ENCODE assay signal across 8 cellular contexts in the genomic region with DNA sequence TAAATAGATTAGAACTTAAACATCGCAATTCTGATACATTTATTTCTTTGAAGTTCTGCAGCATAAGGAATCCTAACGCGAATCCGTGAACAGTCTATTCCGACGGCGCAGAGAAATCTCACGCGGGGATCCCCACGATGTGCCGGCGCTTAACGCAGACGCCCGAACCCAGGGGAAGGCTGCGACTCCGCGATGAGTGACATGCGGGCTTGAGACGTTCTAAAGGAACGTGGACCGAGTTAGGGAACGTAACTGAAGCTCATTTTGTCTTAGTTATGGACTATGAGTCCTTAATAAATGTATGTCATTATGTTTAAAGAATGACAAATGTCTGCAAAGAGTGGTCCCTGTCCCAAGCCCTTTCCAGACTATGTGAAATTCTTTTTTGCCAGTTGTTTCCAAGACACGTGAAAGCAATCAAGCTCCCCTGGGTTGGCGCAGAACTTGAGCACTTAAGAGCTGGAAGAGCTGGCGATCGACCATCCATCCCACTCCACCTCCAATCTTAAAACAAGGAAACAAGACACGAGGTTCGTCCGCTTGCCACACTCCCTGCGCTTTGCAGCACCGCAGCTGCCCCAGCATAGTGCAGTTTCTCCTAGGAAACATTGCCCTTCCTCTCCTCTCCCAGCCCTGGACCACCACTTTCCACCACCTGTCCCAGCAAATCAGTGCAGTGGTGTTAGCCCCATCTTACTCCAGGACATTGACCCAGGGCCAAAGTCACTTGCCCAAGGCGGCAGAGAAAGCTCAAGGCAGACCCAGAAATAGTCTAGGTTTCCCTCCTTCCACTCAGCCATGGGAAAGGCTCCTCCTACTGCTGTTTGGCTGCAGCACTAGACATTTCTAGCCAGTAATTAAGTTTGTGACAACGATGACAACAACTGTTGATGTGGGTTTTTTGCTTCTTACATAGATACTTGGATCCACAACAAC. TPM values are rescaled to one million over a fixed set of nuclear protein-coding genes. Genes with fewer than 3 reads are reported as not detected.
DNase-seq lines count a peak whose midpoint lies in the region; ATAC-seq and TF ChIP-seq lines count a peak whose summit lies in the region.

No MANE protein-coding gene starts in this region.

- no peaks in the 10 kb centered on the region for H3K4me1 Mint-ChIP-seq in T-helper 2 cell treated with Interferon-gamma antibody and Interleukin-4, amounts not matched to agents 5 μg/mL and 100 μg/mL, for 36 hours (ENCODE audit: low read depth)
- H3K4me1 Mint-ChIP-seq in activated B cell treated with CpG ODN at 0.5 μM for 24 hours: peaks cover 13% of the 10 kb centered on the region
- H3K4me1 Mint-ChIP-seq in activated CD8-positive, alpha-beta memory T cell treated with anti-CD3 and anti-CD28 coated beads, Interleukin-2, amount 10 ng/mL, durations not matched to agents 7 days and 5 days: peaks cover 6% of the 10 kb centered on the region

- H3K27ac Mint-ChIP-seq in T-helper 2 cell treated with Interferon-gamma antibody and Interleukin-4, amounts not matched to agents 5 μg/mL and 100 μg/mL, for 36 hours: no peak overlapping the region
- no peak overlapping the region for H3K27ac Mint-ChIP-seq in activated B cell treated with CpG ODN at 0.5 μM for 24 hours
- no peak overlapping the region for H3K27ac Mint-ChIP-seq in activated CD8-positive, alpha-beta memory T cell treated with anti-CD3 and anti-CD28 coated beads, Interleukin-2, amount 10 ng/mL, durations not matched to agents 7 days and 5 days

- TF ChIP-seq CTCF in activated B cell treated with CpG ODN at 0.5 μM for 24 hours (IDR thresholded peaks at IDR 0.05): no peak

- no peaks in the 10 kb centered on the region for H3K36me3 Mint-ChIP-seq in T-helper 2 cell treated with Interferon-gamma antibody and Interleukin-4, amounts not matched to agents 5 μg/mL and 100 μg/mL, for 36 hours (ENCODE audit: low read depth)
- H3K36me3 Mint-ChIP-seq in activated B cell treated with CpG ODN at 0.5 μM for 24 hours (ENCODE audit: low read depth): no peaks in the 10 kb centered on the region
- no peaks in the 10 kb centered on the region for H3K36me3 Mint-ChIP-seq in activated CD8-positive, alpha-beta memory T cell treated with anti-CD3 and anti-CD28 coated beads, Interleukin-2, amount 10 ng/mL, durations not matched to agents 7 days and 5 days

- CTCF ChIA-PET in activated B cell treated with CpG ODN at 0.5 μM for 24 hours (lab: Charles Lee): no interaction called here
- CTCF ChIA-PET in activated CD8-positive, alpha-beta memory T cell treated with anti-CD3 and anti-CD28 coated beads, Interleukin-2, amount 10 ng/mL, durations not matched to agents 7 days and 5 days (lab: Charles Lee): no interaction called here

- no peaks in the 10 kb centered on the region for H3K9me3 Mint-ChIP-seq in T-helper 2 cell treated with Interferon-gamma antibody and Interleukin-4, amounts not matched to agents 5 μg/mL and 100 μg/mL, for 36 hours
- H3K9me3 Mint-ChIP-seq in activated B cell treated with CpG ODN at 0.5 μM for 24 hours: no peaks in the 10 kb centered on the region
- no peaks in the 10 kb centered on the region for H3K9me3 Mint-ChIP-seq in activated CD8-positive, alpha-beta memory T cell treated with anti-CD3 and anti-CD28 coated beads, Interleukin-2, amount 10 ng/mL, durations not matched to agents 7 days and 5 days (ENCODE audit: low read depth)

- intact Hi-C loops in activated B cell treated with CpG ODN at 0.5 μM for 24 hours (cut with micrococcal nuclease): no loop called here
- intact Hi-C loops in left cardiac atrium (cut with DNase I): loop anchor here (5.0 to 10.0 kb wide), 3 partner anchors 92 to 152 kb away; no protein-coding TSS in a partner anchor
- intact Hi-C loops in sciatic nerve (cut with DNase I): loop anchor here (10.0 kb wide), 1 partner anchor 72 kb away; no protein-coding TSS in a partner anchor

- ATAC-seq in activated B cell treated with CpG ODN at 0.5 μM for 24 hours (ENCODE audit: low read depth) (no peak), left cardiac atrium (peak; percentile 7 to 16), sciatic nerve (peak; percentile 66)
- no peak for ATAC-seq in activated CD8-positive, alpha-beta memory T cell treated with anti-CD3 and anti-CD28 coated beads, Interleukin-2, amount 10 ng/mL, durations not matched to agents 7 days and 5 days

- peak overlapping the region; percentile 61 for H3K4me3 Mint-ChIP-seq in T-helper 2 cell treated with Interferon-gamma antibody and Interleukin-4, amounts not matched to agents 5 μg/mL and 100 μg/mL, for 36 hours
- H3K4me3 Mint-ChIP-seq in activated B cell treated with CpG ODN at 0.5 μM for 24 hours: peak overlapping the region; percentile 53
- H3K4me3 Mint-ChIP-seq in activated CD8-positive, alpha-beta memory T cell treated with anti-CD3 and anti-CD28 coated beads, Interleukin-2, amount 10 ng/mL, durations not matched to agents 7 days and 5 days: no peak overlapping the region

- H3K27me3 Mint-ChIP-seq in T-helper 2 cell treated with Interferon-gamma antibody and Interleukin-4, amounts not matched to agents 5 μg/mL and 100 μg/mL, for 36 hours (ENCODE audit: low read depth): peaks cover 48% of the 10 kb centered on the region
- H3K27me3 Mint-ChIP-seq in activated B cell treated with CpG ODN at 0.5 μM for 24 hours: peaks cover 48% of the 10 kb centered on the region
- peaks cover 44% of the 10 kb centered on the region for H3K27me3 Mint-ChIP-seq in activated CD8-positive, alpha-beta memory T cell treated with anti-CD3 and anti-CD28 coated beads, Interleukin-2, amount 10 ng/mL, durations not matched to agents 7 days and 5 days

- DNase-seq in T-helper 2 cell treated with Interferon-gamma antibody and Interleukin-4, amounts not matched to agents 5 μg/mL and 100 μg/mL, for 36 hours (ENCODE audit: low spot score): no peak
- no peak for DNase-seq in T-helper 2 cell
- DNase-seq in activated B cell treated with CpG ODN at 0.5 μM for 24 hours: no peak
- no peak for DNase-seq in left cardiac atrium
- DNase-seq in sciatic nerve (ENCODE audit: low spot score): peak; percentile 60
- DNase-seq in activated CD8-positive, alpha-beta memory T cell treated with anti-CD3 and anti-CD28 coated beads, Interleukin-2, amount 10 ng/mL, durations not matched to agents 7 days and 5 days: no peak
- no peak for DNase-seq in cortex of kidney (lab: John Stamatoyannopoulos, UW)
- no peak for DNase-seq in SIG-M5 (lab: John Stamatoyannopoulos, UW)

- POLR2A ChIA-PET in activated B cell treated with CpG ODN at 0.5 μM for 24 hours (lab: Charles Lee): no interaction called here

RNA-seq across cellular contexts. Expression of gene PARD3, which starts 1.2 kb away (rescaled TPM):
- total RNA-seq in activated B cell treated with CpG ODN at 0.5 μM for 24 hours (0.11 and 0.12 TPM in 2 replicates), left cardiac atrium (10 to 100 TPM; 23.1 to 29.7 TPM), sciatic nerve (46.1 TPM)
- under 1 TPM; 0.29 to 0.94 TPM for total RNA-seq in activated CD8-positive, alpha-beta memory T cell treated with anti-CD3 and anti-CD28 coated beads, Interleukin-2, amount 10 ng/mL, durations not matched to agents 7 days and 5 days

Comparison
In these comparisons a context has a peak if more than half of its experiments do, and no peak if none do; other contexts are left out.
1. ATAC-seq: peak in left cardiac atrium (2 of 2) and sciatic nerve (single experiment); none in activated B cell treated with CpG ODN at 0.5 μM for 24 hours (single experiment) and activated CD8-positive, alpha-beta memory T cell treated with anti-CD3 and anti-CD28 coated beads, Interleukin-2, amount 10 ng/mL, durations not matched to agents 7 days and 5 days (single experiment).
2. RNA of gene PARD3, which starts 1.2 kb away (total RNA-seq): 46.1 TPM in sciatic nerve (single experiment) and 23.1 to 29.7 TPM in left cardiac atrium; 0.29 to 0.94 TPM in activated CD8-positive, alpha-beta memory T cell treated with anti-CD3 and anti-CD28 coated beads, Interleukin-2, amount 10 ng/mL, durations not matched to agents 7 days and 5 days and 0.11 to 0.12 TPM in activated B cell treated with CpG ODN at 0.5 μM for 24 hours; every median in the first group is over 10 times any median in the second.